ENCODE assay signal across 8 cellular contexts in the genomic region with DNA sequence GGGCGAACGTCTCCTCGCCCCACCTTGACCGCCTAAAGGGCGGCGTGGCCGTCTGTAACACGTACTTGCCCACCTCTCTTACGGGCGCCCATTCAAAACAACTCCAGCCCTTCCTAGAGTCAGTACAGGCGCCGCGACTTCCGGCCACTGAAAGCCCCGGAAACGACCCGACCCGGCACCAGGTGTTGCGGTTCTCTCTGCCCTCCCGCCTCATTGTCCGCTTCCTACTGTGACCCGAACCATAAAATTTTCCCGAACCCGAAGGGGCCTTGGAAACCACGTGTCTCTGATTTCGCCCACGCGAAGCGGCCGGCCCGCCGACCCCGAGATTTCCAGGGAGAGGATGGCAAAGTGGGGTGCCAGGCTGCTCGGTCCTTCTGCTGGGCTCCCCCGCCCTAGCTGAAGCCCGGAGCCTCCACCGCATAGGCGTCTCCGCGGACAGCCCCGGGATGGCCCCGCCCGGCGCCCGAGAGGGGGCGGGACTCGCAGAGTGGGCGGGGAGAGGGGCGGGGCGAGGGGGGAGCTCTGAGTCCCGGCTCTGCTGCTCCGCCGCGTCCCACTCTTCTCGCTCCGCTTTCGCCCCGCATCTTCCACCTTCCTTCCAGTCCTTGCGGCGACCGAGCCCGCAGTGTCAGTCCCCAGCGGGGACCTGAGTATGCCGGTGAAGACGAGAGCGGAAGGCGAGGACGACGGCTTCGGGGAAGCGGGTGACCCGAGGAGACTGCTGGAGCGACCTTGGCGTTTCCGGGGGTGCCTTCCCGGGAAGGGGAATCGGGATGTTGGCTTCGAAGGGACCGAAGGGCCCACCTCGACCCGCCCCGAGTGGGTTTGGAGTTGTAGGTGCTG. TPM values are rescaled to one million over a fixed set of nuclear protein-coding genes. Genes with fewer than 3 reads are reported as not detected.
DNase-seq lines count a peak whose midpoint lies in the region; ATAC-seq and TF ChIP-seq lines count a peak whose summit lies in the region.

No MANE protein-coding gene starts in this region.

- peak overlapping the region; percentile 95 for H3K27ac ChIP-seq in ascending aorta
- H3K27ac ChIP-seq in rectal smooth muscle tissue (ENCODE audit: low read depth, low read length) = peak overlapping the region; percentile 96
- H3K27ac ChIP-seq in vagina = peak overlapping the region; percentile 78

- peaks cover 9% of the 10 kb centered on the region for H3K27me3 Mint-ChIP-seq in T-helper 2 cell treated with Interferon-gamma antibody and Interleukin-4, amounts not matched to agents 5 μg/mL and 100 μg/mL, for 36 hours (ENCODE audit: low read depth)

- no peaks in the 10 kb centered on the region for H3K9me3 Mint-ChIP-seq in T-helper 2 cell treated with Interferon-gamma antibody and Interleukin-4, amounts not matched to agents 5 μg/mL and 100 μg/mL, for 36 hours

- H3K9ac ChIP-seq in rectal smooth muscle tissue (ENCODE audit: low read length) = peak overlapping the region; percentile 81

- H3K36me3 Mint-ChIP-seq in T-helper 2 cell treated with Interferon-gamma antibody and Interleukin-4, amounts not matched to agents 5 μg/mL and 100 μg/mL, for 36 hours (ENCODE audit: low read depth) = peaks cover 9% of the 10 kb centered on the region

- H3K36me3 ChIP-seq in ascending aorta (peaks cover 5 to 11% of the 10 kb centered on the region in 2 donors), rectal smooth muscle tissue (ENCODE audit: control insufficient read depth, insufficient read depth, low read length) (peaks cover 10% of the 10 kb centered on the region), vagina (peaks cover 0 to 14% of the 10 kb centered on the region in 2 donors)

- peak in 1 of 2 donors; percentile 32 for TF ChIP-seq POLR2A in vagina (IDR thresholded peaks at IDR 0.05)

- H3K9me3 ChIP-seq in ascending aorta (no peaks in the 10 kb centered on the region), vagina (no peaks in the 10 kb centered on the region)

- TF ChIP-seq CTCF in ascending aorta (IDR thresholded peaks at IDR 0.05) (no peak), vagina (IDR thresholded peaks at IDR 0.05) (no peak)

- peak overlapping the region; percentile 98 for H3K4me3 Mint-ChIP-seq in T-helper 2 cell treated with Interferon-gamma antibody and Interleukin-4, amounts not matched to agents 5 μg/mL and 100 μg/mL, for 36 hours

- H3K27me3 ChIP-seq in ascending aorta = no peaks in the 10 kb centered on the region
- H3K27me3 ChIP-seq in rectal smooth muscle tissue (ENCODE audit: control insufficient read depth, insufficient read depth, low read length) = no peaks in the 10 kb centered on the region
- H3K27me3 ChIP-seq in vagina = no peaks in the 10 kb centered on the region

- H3K4me3 ChIP-seq in ascending aorta (peak overlapping the region; percentile 95 to 100), rectal smooth muscle tissue (ENCODE audit: low read length) (peak overlapping the region; percentile 84), vagina (peak overlapping the region; percentile 79 to 93)

- DNase-seq in NCI-H187 (lab: John Stamatoyannopoulos, UW) (peak; percentile 63 to 67), ascending aorta (ENCODE audit: low spot score in 2 of 2) (peak; percentile 27 to 87), hepatic stellate cell (ENCODE audit: low spot score) (peak; percentile 83), vagina (ENCODE audit: extremely low spot score in 2 of 2) (no peak)
- peak; percentile 84 for DNase-seq in T-helper 2 cell treated with Interferon-gamma antibody and Interleukin-4, amounts not matched to agents 5 μg/mL and 100 μg/mL, for 36 hours (ENCODE audit: low spot score)

- peaks cover 26% of the 10 kb centered on the region for H3K4me1 Mint-ChIP-seq in T-helper 2 cell treated with Interferon-gamma antibody and Interleukin-4, amounts not matched to agents 5 μg/mL and 100 μg/mL, for 36 hours (ENCODE audit: low read depth)

- ATAC-seq in GM18502 (IDR thresholded peaks at IDR 0.05; ENCODE audit: poor library complexity, unreplicated experiment) (peak; percentile 66), HG02943 (IDR thresholded peaks at IDR 0.05; ENCODE audit: low read depth, unreplicated experiment) (peak; percentile 53)

- H3K27ac Mint-ChIP-seq in T-helper 2 cell treated with Interferon-gamma antibody and Interleukin-4, amounts not matched to agents 5 μg/mL and 100 μg/mL, for 36 hours = peak overlapping the region; percentile 92

- intact Hi-C loops in ascending aorta (cut with DNase I) (loop anchor here (1.0 to 5.0 kb wide), 3 partner anchors 32 to 194 kb away; a partner anchor contains a TSS), vagina (cut with DNase I) (no loop called here)

- H3K4me1 ChIP-seq in ascending aorta (peaks cover 4 to 19% of the 10 kb centered on the region in 2 donors), rectal smooth muscle tissue (ENCODE audit: control insufficient read depth, insufficient read depth, low read length) (peaks cover 9% of the 10 kb centered on the region), vagina (peaks cover 36% of the 10 kb centered on the region)

RNA-seq across cellular contexts. Expression of a gene that starts 0.7 kb away (rescaled TPM):
- total RNA-seq in ascending aorta (97.2 TPM), vagina (101 TPM)

RNA-seq across cellular contexts. Expression of a gene that starts 21.0 kb away (rescaled TPM):
- total RNA-seq in ascending aorta (not detected), vagina (136 TPM)

RNA-seq across cellular contexts. Expression of a gene that starts 31.9 kb away (rescaled TPM):
- total RNA-seq in ascending aorta (389 TPM), vagina (134 TPM)

Comparison
In these comparisons a context has a peak if more than half of its experiments do, and no peak if none do; other contexts are left out.
1. DNase-seq: peak in NCI-H187 (2 of 2), T-helper 2 cell treated with Interferon-gamma antibody and Interleukin-4, amounts not matched to agents 5 μg/mL and 100 μg/mL, for 36 hours (single experiment), ascending aorta (2 of 2) and hepatic stellate cell (single experiment); none in vagina (0 of 2).
2. RNA of a gene that starts 21.0 kb away (total RNA-seq): 136 TPM in vagina (single experiment); not detected in ascending aorta (single experiment); every median in the first group is over 100 times any median in the second.
3. Peak in every context shown above with its lines, with median percentiles within 50 percentile points of each other: H3K27ac ChIP-seq and H3K4me3 ChIP-seq.